In genomic region chr19:39244410-39245100, GRCh38 we compare ENCODE assay signal across 1 cellular context.
A peak's percentile ranks its signal among the peaks of the same experiment; 100 is the strongest.
TF ChIP-seq lines count a peak whose summit lies in the region.

IFNL3 (minus strand) TSS chr19:39245006; CDS start chr19:39244967, 39 bp downstream.

TF ChIP-seq in K562, 482 proteins besides CTCF, POLR2A, EP300 and RAD21:
- peak in 1 of 2 experiments; percentile 61; a peak in 2 of 4 replicates for TF ChIP-seq KDM1A (IDR thresholded peaks at IDR 0.05)
- peak; percentile 98 for TF ChIP-seq ZKSCAN3 (CRISPR knock-in tag; IDR thresholded peaks at IDR 0.05)
- TF ChIP-seq FOXK2 (conservative IDR thresholded peaks at IDR 0.05 in 1 of 2, IDR thresholded peaks at IDR 0.05 in 1 of 2; ENCODE audit: low read depth in 2 of 2), result 0 out of 4 replicates have a peak, but pooled peaks of 1 of the 2 experiments have one; percentile 45
- peak in 1 of 2 experiments; percentile 79; a peak in 2 of 4 replicates for TF ChIP-seq TRIM24 (IDR thresholded peaks at IDR 0.05)
